In the genomic region with DNA sequence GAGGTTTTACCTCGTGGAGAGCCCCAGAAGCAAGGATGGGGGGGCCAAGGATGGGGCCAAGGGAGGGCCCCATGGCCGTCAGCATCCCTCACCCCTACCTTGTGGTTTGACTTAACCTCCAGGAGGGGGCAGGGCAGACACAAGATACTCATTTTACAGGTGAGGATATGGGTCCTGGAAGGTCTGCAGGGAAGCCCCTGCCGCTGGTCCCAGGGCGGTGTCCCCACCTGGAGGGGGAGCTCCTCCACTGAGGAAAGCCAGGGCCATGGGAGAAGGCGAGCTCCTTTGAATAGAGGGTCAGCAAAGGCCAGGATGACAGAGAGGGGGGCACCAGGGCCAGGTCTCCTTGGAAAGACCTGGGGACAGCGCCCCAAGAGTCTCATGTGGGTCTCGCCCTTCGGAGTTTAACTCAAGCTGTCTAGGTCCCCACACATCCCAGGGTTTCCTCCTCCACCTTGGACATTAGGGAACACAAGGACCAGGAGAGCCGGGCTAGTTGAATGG, we compare ENCODE assay signal across 8 cellular contexts. TPM values are rescaled to one million over a fixed set of nuclear protein-coding genes. Genes with fewer than 3 reads are reported as not detected.
A peak's percentile ranks its signal among the peaks of the same experiment; 100 is the strongest.
DNase-seq lines count a peak whose midpoint lies in the region; ATAC-seq and TF ChIP-seq lines count a peak whose summit lies in the region.

No MANE protein-coding gene starts in this region.

- peaks cover 11% of the 10 kb centered on the region for H3K4me1 Mint-ChIP-seq in activated T-helper 17 cell treated with anti-CD3 and anti-CD28 coated beads, Interleukin-2, amount 50 U/mL, for 72 hours

- no peak for ATAC-seq in activated T-helper 17 cell treated with anti-CD3 and anti-CD28 coated beads, Interleukin-2, amount 50 U/mL, for 72 hours (replicated peaks)
- ATAC-seq in lower lobe of right lung (no peak), GM18870 (IDR thresholded peaks at IDR 0.05; ENCODE audit: unreplicated experiment) (no peak)

- intact Hi-C loops in lower lobe of right lung (cut with DNase I): no loop called here

- H3K4me1 ChIP-seq in lower lobe of right lung: peaks cover 49% of the 10 kb centered on the region

- peaks cover 13% of the 10 kb centered on the region for H3K27me3 ChIP-seq in lower lobe of right lung (ENCODE audit: low read depth)

- H3K4me3 Mint-ChIP-seq in activated T-helper 17 cell treated with anti-CD3 and anti-CD28 coated beads, Interleukin-2, amount 50 U/mL, for 72 hours: peak overlapping the region; percentile 21

- TF ChIP-seq CTCF in LNCaP clone FGC (IDR thresholded peaks at IDR 0.05; ENCODE audit: control insufficient read depth, extremely low read depth, insufficient read depth): peak; percentile 15; the same call in 1 of the 2 replicates
- peak; percentile 14 for TF ChIP-seq CTCF in lower lobe of right lung (IDR thresholded peaks at IDR 0.05)

- H3K36me3 ChIP-seq in lower lobe of right lung: peaks cover 8% of the 10 kb centered on the region

- H3K9me3 Mint-ChIP-seq in activated T-helper 17 cell treated with anti-CD3 and anti-CD28 coated beads, Interleukin-2, amount 50 U/mL, for 72 hours: no peaks in the 10 kb centered on the region

- H3K36me3 Mint-ChIP-seq in activated T-helper 17 cell treated with anti-CD3 and anti-CD28 coated beads, Interleukin-2, amount 50 U/mL, for 72 hours (ENCODE audit: low read depth): peaks cover 6% of the 10 kb centered on the region

- H3K4me3 ChIP-seq in LNCaP clone FGC (ENCODE audit: low read depth, low read length) (no peak overlapping the region), lower lobe of right lung (no peak overlapping the region)

- DNase-seq in DMS 273 (lab: John Stamatoyannopoulos, UW; ENCODE audit: unreplicated experiment): peak; percentile 51
- no peak for DNase-seq in DMS 273 treated with DMSO at 0.1 percent for 48 hours (lab: John Stamatoyannopoulos, UW)
- DNase-seq in LNCaP clone FGC (ENCODE audit: low read depth): no peak
- peak; percentile 32 for DNase-seq in lower lobe of right lung
- no peak for DNase-seq in cerebellar nuclear complex (lab: John Stamatoyannopoulos, UW)
- no peak for DNase-seq in H4 (ENCODE audit: low spot score)

- H3K27ac ChIP-seq in lower lobe of right lung: no peak overlapping the region

- no peaks in the 10 kb centered on the region for H3K9me3 ChIP-seq in lower lobe of right lung

- peak overlapping the region; percentile 28 for H3K27ac Mint-ChIP-seq in activated T-helper 17 cell treated with anti-CD3 and anti-CD28 coated beads, Interleukin-2, amount 50 U/mL, for 72 hours

- H3K27me3 Mint-ChIP-seq in activated T-helper 17 cell treated with anti-CD3 and anti-CD28 coated beads, Interleukin-2, amount 50 U/mL, for 72 hours: no peaks in the 10 kb centered on the region

RNA-seq across cellular contexts. Expression of gene ADORA2A, which starts 5.9 kb away (rescaled TPM):
- 10 to 100 TPM; 25.9 to 47.8 TPM for total RNA-seq in activated T-helper 17 cell treated with anti-CD3 and anti-CD28 coated beads, Interleukin-2, amount 50 U/mL, for 72 hours
- total RNA-seq in lower lobe of right lung: 16.0 TPM
- total RNA-seq in H4 (2014; rRNA removed; shearing (Covaris generic)): 1.0 TPM in 1 of 2 replicates, not detected in the other

Comparison
In these comparisons a context has a peak if more than half of its experiments do, and no peak if none do; other contexts are left out.
1. DNase-seq: peak in DMS 273 (single experiment) and lower lobe of right lung (single experiment); none in DMS 273 treated with DMSO at 0.1 percent for 48 hours (single experiment), LNCaP clone FGC (single experiment), cerebellar nuclear complex (0 of 2) and H4 (single experiment).